Comparison of ENCODE assay signal across 8 cellular contexts in genomic region chr20:48635791-48636267, GRCh38.
A peak's percentile ranks its signal among the peaks of the same experiment; 100 is the strongest.
DNase-seq lines count a peak whose midpoint lies in the region; TF ChIP-seq lines count a peak whose summit lies in the region.

No MANE protein-coding gene starts in this region.

- peak; percentile 79 for TF ChIP-seq CTCF in WI38 (IDR thresholded peaks at IDR 0.05; ENCODE audit: low read depth, low read length)

- DNase-seq in NCI-H1417 (lab: John Stamatoyannopoulos, UW) (peak in 2 of 3 experiments; percentile 37 to 49), NCI-H1417 treated with DMSO at 0.1 percent for 48 hours (lab: John Stamatoyannopoulos, UW) (no peak), NCI-H1092 treated with DMSO at 0.1 percent for 48 hours (lab: John Stamatoyannopoulos, UW) (peak; percentile 52), caudate nucleus (lab: John Stamatoyannopoulos, UW) (peak in 52 of 61 donors; percentile 14 to 77 (median 52)), left kidney (ENCODE audit: low read depth, low spot score) (peak; percentile 71), NCI-H774 (lab: John Stamatoyannopoulos, UW) (no peak)
- DNase-seq in stimulated activated CD8-positive, alpha-beta memory T cell treated with anti-CD3 and anti-CD28 coated beads, Interleukin-12 subunit alpha, Interleukin-12 subunit beta, amount 100 ng/mL, for 24 hours (ENCODE audit: extremely low read depth) = peak; percentile 48

- H3K27ac ChIP-seq in caudate nucleus (ENCODE audit: low read depth, low read length) = peak overlapping the region; percentile 27

- no peak overlapping the region for H3K4me3 ChIP-seq in WI38 (ENCODE audit: low read depth, low read length)

Comparison
In these comparisons a context has a peak if more than half of its experiments do, and no peak if none do; other contexts are left out.
1. DNase-seq: peak in NCI-H1417 (2 of 3), NCI-H1092 treated with DMSO at 0.1 percent for 48 hours (single experiment), caudate nucleus (52 of 61), left kidney (single experiment) and stimulated activated CD8-positive, alpha-beta memory T cell treated with anti-CD3 and anti-CD28 coated beads, Interleukin-12 subunit alpha, Interleukin-12 subunit beta, amount 100 ng/mL, for 24 hours (single experiment); none in NCI-H1417 treated with DMSO at 0.1 percent for 48 hours (single experiment) and NCI-H774 (single experiment).